Comparison of ENCODE assay signal across 8 cellular contexts in the genomic region with DNA sequence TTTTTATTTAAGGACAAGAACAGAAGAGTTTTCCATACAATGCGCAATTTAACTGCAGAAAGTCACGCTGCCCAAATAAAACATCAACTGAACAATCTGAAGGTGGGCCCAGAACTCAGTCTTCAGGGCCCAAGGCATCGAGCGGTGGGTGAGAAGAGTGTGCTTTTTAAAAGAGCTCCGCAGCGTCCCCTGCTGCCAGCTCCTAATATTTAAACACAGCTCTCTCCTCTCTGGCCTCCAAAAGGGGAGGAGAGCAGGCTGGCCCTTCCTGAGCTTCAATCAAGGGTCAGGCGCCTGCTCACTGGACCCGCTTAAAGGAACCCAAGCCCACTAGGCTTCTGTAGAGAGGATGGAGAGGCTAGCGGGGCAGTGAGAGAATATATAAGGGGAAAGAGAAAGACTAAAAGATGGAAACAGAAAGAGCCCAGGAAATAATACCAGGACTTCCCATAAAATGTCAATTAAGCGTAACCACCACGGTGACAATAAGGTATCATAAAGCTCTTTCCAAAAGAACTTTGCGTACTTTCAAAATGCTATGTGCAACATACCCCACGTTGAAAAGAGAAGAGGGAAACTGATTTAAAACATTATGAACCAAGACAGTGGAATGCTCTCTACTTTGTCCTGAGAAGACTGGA. TPM values are rescaled to one million over a fixed set of nuclear protein-coding genes. Genes with fewer than 3 reads are reported as not detected.
DNase-seq lines count a peak whose midpoint lies in the region; ATAC-seq, FAIRE-seq and TF ChIP-seq lines count a peak whose summit lies in the region.

No MANE protein-coding gene starts in this region.

- peak; percentile 55 for FAIRE-seq in K562 (lab: Jason Lieb, UNC)

- H3K9me3 ChIP-seq in HAP-1 (no peaks in the 10 kb centered on the region), K562 (replicated peaks; ENCODE audit: control insufficient read depth, insufficient read depth, low read depth, low read length) (no peaks in the 10 kb centered on the region), gastrocnemius medialis (no peaks in the 10 kb centered on the region)

- intact Hi-C loops in K562 (cut with micrococcal nuclease) (loop anchor here (1.0 to 10.0 kb wide), 8 partner anchors 23 to 201 kb away; no protein-coding TSS in a partner anchor), gastrocnemius medialis (cut with DNase I; ENCODE audit: low total_unique reads) (loop anchor here (1.0 to 5.0 kb wide), 6 partner anchors 21 to 175 kb away; no protein-coding TSS in a partner anchor)

- no peak for TF ChIP-seq EP300 in K562 (IDR thresholded peaks at IDR 0.05; ENCODE audit: low read length)

- H3K27me3 ChIP-seq in GM06990 (replicated peaks; ENCODE audit: control insufficient read depth, insufficient read depth, low read length) (no peaks in the 10 kb centered on the region), HAP-1 (ENCODE audit: low read depth) (no peaks in the 10 kb centered on the region), K562 (ENCODE audit: control insufficient read depth in 2 of 2, insufficient read depth in 2 of 2, low read length in 2 of 2) (no peaks in the 10 kb centered on the region), gastrocnemius medialis (no peaks in the 10 kb centered on the region)

- peaks cover 69% of the 10 kb centered on the region for H3K79me2 ChIP-seq in K562 (ENCODE audit: control insufficient read depth, insufficient read depth, low read length)

- in situ Hi-C loops in HAP-1 (cut with MboI; ENCODE audit: low sequenced_read_pairs) (loop anchor here (5.0 kb wide), 2 partner anchors 64 to 214 kb away; no protein-coding TSS in a partner anchor), K562 (cut with MboI) (loop anchor here (5.0 to 10.0 kb wide), 2 partner anchors 189 to 303 kb away; no protein-coding TSS in a partner anchor), gastrocnemius medialis (cut with MboI; ENCODE audit: low sequenced_read_pairs in 4 of 4) (loop anchor here (5.0 to 25.0 kb wide), 5 partner anchors 54 to 204 kb away; no protein-coding TSS in a partner anchor)

- peaks cover 19% of the 10 kb centered on the region; the same call in 1 of the 2 replicates for H4K20me1 ChIP-seq in K562 (replicated peaks; ENCODE audit: control insufficient read depth, insufficient read depth, low read length)

- H3K4me3 ChIP-seq in GM06990 (replicated peaks; ENCODE audit: low read depth, low read length), result peak overlapping the region; percentile 79
- H3K4me3 ChIP-seq in HAP-1, result peak overlapping the region; percentile 54
- peak overlapping the region; percentile 73 for H3K4me3 ChIP-seq in NB4 (ENCODE audit: low read depth, low read length)
- H3K4me3 ChIP-seq in K562, result no peak overlapping the region
- H3K4me3 ChIP-seq in gastrocnemius medialis, result peak overlapping the region; percentile 69 to 88 (median 78)

- TF ChIP-seq RAD21 in K562 (CRISPR knock-in tag; conservative IDR thresholded peaks at IDR 0.05 in 1 of 2, IDR thresholded peaks at IDR 0.05 in 1 of 2), result peak; percentile 70 to 75

- H3K36me3 ChIP-seq in GM06990 (ENCODE audit: control insufficient read depth, insufficient read depth, low read length) (no peaks in the 10 kb centered on the region), HAP-1 (replicated peaks) (no peaks in the 10 kb centered on the region), K562 (ENCODE audit: control insufficient read depth, insufficient read depth, low read length) (peaks cover 4% of the 10 kb centered on the region; the same call in 2 of the 3 replicates), gastrocnemius medialis (no peaks in the 10 kb centered on the region)

- H3K4me2 ChIP-seq in K562 (ENCODE audit: insufficient read depth, low read length), result peak overlapping the region; percentile 77

- WGBS in K562 (ENCODE audit: insufficient coverage, low coverage, missing lambda C conversion rate), result 19% methylated on average over 11 of the region's 13 CpGs

- no peak overlapping the region for H2AFZ ChIP-seq in K562 (ENCODE audit: low read depth, low read length)

- TF ChIP-seq POLR2A in NB4 (IDR thresholded peaks at IDR 0.05; ENCODE audit: extremely low read depth, insufficient read length) (no peak), K562 (conservative IDR thresholded peaks at IDR 0.05) (no peak), gastrocnemius medialis (IDR thresholded peaks at IDR 0.05) (peak; percentile 31 to 47)

- ATAC-seq in K562, result peak; percentile 80
- ATAC-seq in gastrocnemius medialis, result peak; percentile 42 to 54

- POLR2A ChIA-PET in K562 (lab: Yijun Ruan, JAX), result interaction anchor here (0.6 to 1.7 kb wide), 11 partner anchors 9 to 200 kb away, joined by 3 to 8 read pairs (median 3); no protein-coding TSS in a partner anchor

- TF ChIP-seq CTCF in GM06990 (IDR thresholded peaks at IDR 0.05; ENCODE audit: insufficient read depth, low read length, poor library complexity, severe bottlenecking) (peak; percentile 86), NB4 (IDR thresholded peaks at IDR 0.05; ENCODE audit: low read depth, low read length) (peak; percentile 73), K562 (IDR thresholded peaks at IDR 0.05 in 2 of 3, conservative IDR thresholded peaks at IDR 0.05 in 1 of 3; ENCODE audit: insufficient read depth in 2 of 3, low read depth in 1 of 3, low read length in 3 of 3) (peak; percentile 76 to 86 (median 79)), gastrocnemius medialis (IDR thresholded peaks at IDR 0.05 in 4 of 5, conservative IDR thresholded peaks at IDR 0.05 in 1 of 5) (peak; percentile 87 to 98 (median 96))

- H3K4me1 ChIP-seq in HAP-1 (peaks cover 36% of the 10 kb centered on the region), K562 (replicated peaks in 1 of 2; ENCODE audit: control insufficient read depth in 2 of 2, insufficient read depth in 2 of 2, low read length in 2 of 2) (peaks cover 29 to 33% of the 10 kb centered on the region in 2 experiments; a peak in 4 of 5 replicates), gastrocnemius medialis (peaks cover 73 to 76% of the 10 kb centered on the region in 2 donors)

- H3K27ac ChIP-seq in K562 (ENCODE audit: extremely low read depth, low read depth, low read length), result peak overlapping the region; percentile 43; the same call in 1 of the 3 replicates
- peak overlapping the region; percentile 92 to 97 (median 92) for H3K27ac ChIP-seq in gastrocnemius medialis

- DNase-seq in GM06990 (ENCODE audit: extremely low read depth, insufficient read length), result peak; percentile 61
- peak; percentile 82 to 91 for DNase-seq in HAP-1 (ENCODE audit: low spot score in 2 of 2)
- DNase-seq in NB4 (ENCODE audit: low read depth), result peak; percentile 86
- peak; percentile 73 for DNase-seq in T-helper 9 cell
- peak; percentile 68 to 85 (median 74) for DNase-seq in K562 (ENCODE audit: extremely low read depth in 1 of 4, low spot score in 3 of 4)
- DNase-seq in hypothalamus (lab: John Stamatoyannopoulos, UW), result peak in 43 of 51 donors; percentile 35 to 91 (median 75)
- DNase-seq in gastrocnemius medialis, result peak; percentile 82 to 90
- DNase-seq in cortex of kidney (lab: John Stamatoyannopoulos, UW), result no peak

- H3K9me1 ChIP-seq in K562 (ENCODE audit: control insufficient read depth, insufficient read depth, low read length), result no peaks in the 10 kb centered on the region

- no TSS peak for BruUV-seq in K562 (replicated peaks; lab: Mats Ljungman, UMichigan)

- peak overlapping the region in 1 of 2 experiments; percentile 49; a peak in 1 of 4 replicates for H3K9ac ChIP-seq in K562 (ENCODE audit: insufficient read depth in 1 of 2, low read depth in 2 of 2, low read length in 2 of 2)

- CTCF ChIA-PET in K562 (lab: Yijun Ruan, JAX; ENCODE audit: low intra/inter-chr PET ratio), result interaction anchor here (0.7 to 2.5 kb wide), 2 partner anchors 201 to 978 kb away, joined by 3 to 15 read pairs; partner anchors contain the start of gene EDRF1

TF ChIP-seq in K562, 482 proteins besides CTCF, POLR2A, EP300 and RAD21 (continues in another document):
- TF ChIP-seq ZNF384 (IDR thresholded peaks at IDR 0.05; ENCODE audit: low read depth, low read length), result no peak

RNA-seq across cellular contexts. Expression of gene FAM53B, which starts 2.8 kb away (rescaled TPM):
- 11.6 and 20.0 TPM in 2 replicates for total RNA-seq in K562 (2011; cell fraction: chromatin; rRNA removed; ENCODE audit: low replicate concordance)
- 13.0 and 13.7 TPM in 2 replicates for total RNA-seq in K562 (2011; cell fraction: nucleolus; rRNA removed)
- total RNA-seq in K562 (2011; cell fraction: nucleoplasm; rRNA removed), result 8.9 and 12.2 TPM in 2 replicates
- total RNA-seq in K562 (2014; rRNA removed) (11.9 and 17.2 TPM in 2 replicates), K562 (2014; rRNA removed; fragmentation: Illumina TruSeq; extraction: Trizol) (4.2 and 5.0 TPM in 2 replicates), K562 (2015; rRNA removed; fragmentation: Illumina TruSeq; extraction: Trizol) (10.6 and 10.8 TPM in 2 replicates), K562 (2021) (16.5 and 17.0 TPM in 2 replicates), gastrocnemius medialis (100 to 1,000 TPM; 140 to 253 (median 192) TPM)
- polyA plus RNA-seq in K562 (2011; rRNA removed) (3.9 and 4.5 TPM in 2 replicates), K562 (2014; fragmentation: Illumina TruSeq; extraction: Trizol) (5.0 and 7.5 TPM in 2 replicates), K562 (2014; fragmentation: Nextera tagmentation; extraction: Ambion mirVana) (under 1 TPM; 0.03 to 0.08 TPM), K562 (2014; rRNA removed) (6.5 and 6.6 TPM in 2 replicates)
- polyA plus RNA-seq in K562 (2011; cell fraction: cytosol; rRNA removed), result 5.1 and 9.0 TPM in 2 replicates
- polyA plus RNA-seq in K562 (2011; cell fraction: nucleus; rRNA removed), result 5.9 and 8.3 TPM in 2 replicates
- 7.8 and 8.4 TPM in 2 replicates for polyA plus RNA-seq in K562 (2012)
- 6.9 and 7.9 TPM in 2 replicates for polyA minus RNA-seq in K562 (2011; rRNA and poly(A)+ RNA removed)
- polyA minus RNA-seq in K562 (2011; cell fraction: cytosol; rRNA and poly(A)+ RNA removed), result 10.2 and 11.9 TPM in 2 replicates
- 5.5 and 9.6 TPM in 2 replicates for polyA minus RNA-seq in K562 (2011; cell fraction: nucleus; rRNA and poly(A)+ RNA removed)

RNA-seq across cellular contexts. Expression of gene EEF1AKMT2, which starts 50.3 kb away (rescaled TPM):
- total RNA-seq in K562 (2011; cell fraction: chromatin; rRNA removed; ENCODE audit: low replicate concordance), result 36.0 and 96.0 TPM in 2 replicates
- total RNA-seq in K562 (2011; cell fraction: nucleolus; rRNA removed), result 25.0 and 28.3 TPM in 2 replicates
- 55.4 and 95.7 TPM in 2 replicates for total RNA-seq in K562 (2011; cell fraction: nucleoplasm; rRNA removed)
- 23.7 and 24.3 TPM in 2 replicates for total RNA-seq in K562 (2014; rRNA removed)
- 34.3 and 37.9 TPM in 2 replicates for total RNA-seq in K562 (2014; rRNA removed; fragmentation: Illumina TruSeq; extraction: Trizol)
- total RNA-seq in K562 (2015; rRNA removed; fragmentation: Illumina TruSeq; extraction: Trizol), result 25.2 and 26.9 TPM in 2 replicates
- 20.4 and 21.3 TPM in 2 replicates for total RNA-seq in K562 (2021)
- 26.5 and 31.2 TPM in 2 replicates for polyA plus RNA-seq in K562 (2011; rRNA removed)
- 9.1 and 14.0 TPM in 2 replicates for polyA plus RNA-seq in K562 (2011; cell fraction: cytosol; rRNA removed)
- 14.5 and 23.4 TPM in 2 replicates for polyA plus RNA-seq in K562 (2011; cell fraction: nucleus; rRNA removed)
- 18.6 and 19.5 TPM in 2 replicates for polyA plus RNA-seq in K562 (2012)
- 22.2 and 22.3 TPM in 2 replicates for polyA plus RNA-seq in K562 (2014; fragmentation: Illumina TruSeq; extraction: Trizol)
- polyA plus RNA-seq in K562 (2014; fragmentation: Nextera tagmentation; extraction: Ambion mirVana), result 1 to 10 TPM; 9.3 to 9.8 TPM
- 22.1 and 28.9 TPM in 2 replicates for polyA plus RNA-seq in K562 (2014; rRNA removed)
- 20.2 and 20.3 TPM in 2 replicates for polyA minus RNA-seq in K562 (2011; rRNA and poly(A)+ RNA removed)
- 6.8 and 7.4 TPM in 2 replicates for polyA minus RNA-seq in K562 (2011; cell fraction: cytosol; rRNA and poly(A)+ RNA removed)
- 14.9 and 23.3 TPM in 2 replicates for polyA minus RNA-seq in K562 (2011; cell fraction: nucleus; rRNA and poly(A)+ RNA removed)
- total RNA-seq in gastrocnemius medialis, result 10 to 100 TPM in 2 of 4 donors, 1 to 10 TPM in 2; 7.9 to 13.5 (median 9.6) TPM

Comparison
In these comparisons a context has a peak if more than half of its experiments do, and no peak if none do; other contexts are left out.
1. POLR2A ChIP-seq: peak in gastrocnemius medialis (2 of 2); none in NB4 (single experiment) and K562 (single experiment).
2. RNA of gene FAM53B, which starts 2.8 kb away (total RNA-seq): 140 to 253 TPM in gastrocnemius medialis; 4.2 to 20.0 TPM in K562; every median in the first group is over 4 times any median in the second.
3. Peak in every context shown above with its lines, with median percentiles within 50 percentile points of each other: CTCF ChIP-seq.